ENCODE assay signal across 8 cellular contexts in genomic region chr7:79298145-79298760, GRCh38.
DNase-seq lines count a peak whose midpoint lies in the region; ATAC-seq, FAIRE-seq and TF ChIP-seq lines count a peak whose summit lies in the region.

No MANE protein-coding gene starts in this region.

- no peaks in the 10 kb centered on the region for H3K27me3 ChIP-seq in heart right ventricle
- H3K27me3 ChIP-seq in testis = no peaks in the 10 kb centered on the region

- in situ Hi-C loops in KBM-7 (cut with MboI; ENCODE audit: low pct_unique_long_range_greater_than_20kb, low sequenced_read_pairs) = no loop called here

- WGBS in heart right ventricle, 2 donors = 80 to 87% methylated on average over 3 of the region's 3 CpGs
- WGBS in testis, 2 donors = 77% methylated on average over 3 of the region's 3 CpGs

- DNase-seq in heart right ventricle (peak in 1 of 2 donors; percentile 11), left cardiac atrium (no peak), KBM-7 (peak; percentile 32), glutamatergic neuron (peak; percentile 23), testis (peak; percentile 64)

- peak; percentile 30 to 85 (median 72) for TF ChIP-seq CTCF in heart right ventricle (IDR thresholded peaks at IDR 0.05)
- peak; percentile 75 for TF ChIP-seq CTCF in glutamatergic neuron (IDR thresholded peaks at IDR 0.05; ENCODE audit: partially characterized antibody, unreplicated experiment)
- TF ChIP-seq CTCF in testis (IDR thresholded peaks at IDR 0.05) = peak in 2 of 3 experiments; percentile 62 to 68

- no peaks in the 10 kb centered on the region for H3K36me3 Mint-ChIP-seq in glutamatergic neuron (ENCODE audit: unreplicated experiment)

- intact Hi-C loops in heart right ventricle (cut with DNase I) (loop anchor here in 4 of 10 donors (5.0 to 10.0 kb wide), 4 partner anchors 337 to 719 kb away; no protein-coding TSS in a partner anchor), left cardiac atrium (cut with DNase I) (loop anchor here in 1 of 2 donors (10.0 kb wide), 2 partner anchors 447 to 747 kb away; no protein-coding TSS in a partner anchor), testis (cut with DNase I; ENCODE audit: low total_unique reads) (no loop called here)

- peaks cover 0 to 9% (median 0%) of the 10 kb centered on the region in 11 donors for H3K9me3 ChIP-seq in heart right ventricle
- no peaks in the 10 kb centered on the region for H3K9me3 ChIP-seq in testis

- no peak for TF ChIP-seq POLR2A in testis (IDR thresholded peaks at IDR 0.05)

- no peak overlapping the region for H3K27ac ChIP-seq in heart right ventricle
- no peak overlapping the region for H3K27ac ChIP-seq in testis

- FAIRE-seq in TTC549 (lab: Jason Lieb, UNC) = peak; percentile 81

- no peaks in the 10 kb centered on the region for H3K4me1 Mint-ChIP-seq in glutamatergic neuron (ENCODE audit: low read depth, unreplicated experiment)

- H3K27ac Mint-ChIP-seq in glutamatergic neuron (ENCODE audit: unreplicated experiment) = no peak overlapping the region

- H3K4me1 ChIP-seq in heart right ventricle (no peaks in the 10 kb centered on the region), testis (no peaks in the 10 kb centered on the region)

- H3K9me3 Mint-ChIP-seq in glutamatergic neuron (ENCODE audit: unreplicated experiment) = no peaks in the 10 kb centered on the region

- ATAC-seq in heart right ventricle (no peak), left cardiac atrium (no peak), GM21576 (IDR thresholded peaks at IDR 0.05; ENCODE audit: unreplicated experiment) (no peak), GM21360 (IDR thresholded peaks at IDR 0.05; ENCODE audit: unreplicated experiment) (no peak)

- no peaks in the 10 kb centered on the region for H3K27me3 Mint-ChIP-seq in glutamatergic neuron (ENCODE audit: unreplicated experiment)

- H3K4me3 Mint-ChIP-seq in glutamatergic neuron (ENCODE audit: unreplicated experiment) = no peak overlapping the region

- H3K4me3 ChIP-seq in heart right ventricle = no peak overlapping the region
- H3K4me3 ChIP-seq in testis = no peak overlapping the region

- H3K36me3 ChIP-seq in heart right ventricle (no peaks in the 10 kb centered on the region), testis (ENCODE audit: low read depth, missing control alignments) (no peaks in the 10 kb centered on the region)
